ENCODE assay signal across 17 cellular contexts in the genomic region with DNA sequence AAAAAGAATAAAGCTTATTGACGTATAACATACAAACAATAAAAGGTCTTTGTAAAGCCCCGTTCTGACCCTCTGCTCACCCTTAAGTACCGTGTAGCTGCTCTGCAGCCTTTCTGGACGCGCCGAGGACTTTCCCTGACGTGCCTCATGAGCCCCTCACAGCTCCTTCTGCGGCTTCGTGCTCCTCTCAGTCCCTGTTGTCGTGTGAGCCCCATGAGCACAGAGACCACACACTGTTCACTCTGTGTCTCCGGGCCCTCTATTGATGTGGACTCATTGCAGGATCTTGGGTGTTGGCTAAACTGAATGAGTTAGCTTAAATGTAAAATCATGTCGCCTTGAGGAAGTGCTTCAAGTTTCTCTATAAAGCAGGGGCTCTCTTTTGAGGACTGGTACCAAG. TPM values are rescaled to one million over a fixed set of nuclear protein-coding genes. Genes with fewer than 3 reads are reported as not detected.
DNase-seq lines count a peak whose midpoint lies in the region; ATAC-seq lines count a peak whose summit lies in the region.
"Had no signal": no experiment of that assay in that cellular context is flagged by ENCODE, and none has a peak within 500 bp of the region (broad histone marks: within the 10 kb centered on the region; RNA-seq: fewer than 3 reads in every experiment).

No MANE protein-coding gene starts in this region.

- H3K27ac Mint-ChIP-seq in T-helper 1 cell treated with Interleukin-12 subunit alpha and Interleukin-12 subunit beta and Interleukin-4 antibody, amounts not matched to agents 30 μg/mL and 1 μg/mL, for 36 hours = peak overlapping the region; percentile 49
- H3K27ac Mint-ChIP-seq in stimulated activated naive CD8-positive, alpha-beta T cell treated with anti-CD3 and anti-CD28 coated beads, Interleukin-15, amount 100 ng/mL, for 72 hours = no peak overlapping the region

- peaks cover 60% of the 10 kb centered on the region for H3K36me3 Mint-ChIP-seq in T-helper 1 cell treated with Interleukin-12 subunit alpha and Interleukin-12 subunit beta and Interleukin-4 antibody, amounts not matched to agents 30 μg/mL and 1 μg/mL, for 36 hours (ENCODE audit: low read depth)

- H3K4me1 Mint-ChIP-seq in T-helper 1 cell treated with Interleukin-12 subunit alpha and Interleukin-12 subunit beta and Interleukin-4 antibody, amounts not matched to agents 30 μg/mL and 1 μg/mL, for 36 hours (ENCODE audit: low read depth) = peaks cover 18% of the 10 kb centered on the region
- peaks cover 10% of the 10 kb centered on the region for H3K4me1 Mint-ChIP-seq in stimulated activated naive CD8-positive, alpha-beta T cell treated with anti-CD3 and anti-CD28 coated beads, Interleukin-15, amount 100 ng/mL, for 72 hours

- H3K4me3 Mint-ChIP-seq in T-helper 1 cell treated with Interleukin-12 subunit alpha and Interleukin-12 subunit beta and Interleukin-4 antibody, amounts not matched to agents 30 μg/mL and 1 μg/mL, for 36 hours = peak overlapping the region; percentile 19
- H3K4me3 Mint-ChIP-seq in stimulated activated naive CD8-positive, alpha-beta T cell treated with anti-CD3 and anti-CD28 coated beads, Interleukin-15, amount 100 ng/mL, for 72 hours = no peak overlapping the region
- H3K4me3 Mint-ChIP-seq: CD8-positive, alpha-beta memory T cell had no signal

- peak; percentile 26 for ATAC-seq in stimulated activated naive CD8-positive, alpha-beta T cell treated with anti-CD3 and anti-CD28 coated beads, Interleukin-15, amount 100 ng/mL, for 72 hours
- no peak for ATAC-seq in stimulated activated naive CD8-positive, alpha-beta T cell treated with anti-CD3 and anti-CD28 coated beads, Interleukin-15, Interleukin-2, amounts not matched to agents 100 U/mL and 50 U/mL, for 24 hours
- ATAC-seq in left lobe of liver = no peak
- no peak for ATAC-seq in GM19328 (IDR thresholded peaks at IDR 0.05; ENCODE audit: unreplicated experiment)
- no peak for ATAC-seq in HG02938 (IDR thresholded peaks at IDR 0.05; ENCODE audit: unreplicated experiment)
- no peak for ATAC-seq in GM21723 (IDR thresholded peaks at IDR 0.05; ENCODE audit: unreplicated experiment)
- ATAC-seq: HepG2 had no signal

- no peaks in the 10 kb centered on the region for H3K27me3 Mint-ChIP-seq in T-helper 1 cell treated with Interleukin-12 subunit alpha and Interleukin-12 subunit beta and Interleukin-4 antibody, amounts not matched to agents 30 μg/mL and 1 μg/mL, for 36 hours (ENCODE audit: low read depth)
- H3K27me3 Mint-ChIP-seq in stimulated activated naive CD8-positive, alpha-beta T cell treated with anti-CD3 and anti-CD28 coated beads, Interleukin-15, amount 100 ng/mL, for 72 hours = no peaks in the 10 kb centered on the region
- H3K27me3 Mint-ChIP-seq: CD8-positive, alpha-beta memory T cell had no signal

- DNase-seq in T-helper 1 cell (no peak), left lobe of liver (ENCODE audit: low spot score) (peak; percentile 26)
- no peak for DNase-seq in stimulated activated naive CD8-positive, alpha-beta T cell treated with anti-CD3 and anti-CD28 coated beads, Interleukin-15, amount 100 ng/mL, for 72 hours
- DNase-seq in stimulated activated naive CD8-positive, alpha-beta T cell treated with anti-CD3 and anti-CD28 coated beads, Interleukin-15, Interleukin-2, amounts not matched to agents 100 U/mL and 50 U/mL, for 24 hours = no peak
- DNase-seq: CD8-positive, alpha-beta memory T cell; DMS53; EL; KBM-7; NCI-H1105; NCI-H510A; NCI-H748 treated with DMSO at 0.1 percent for 48 hours; NK-92 treated with Interleukin-12 subunit alpha and Interleukin-12 subunit beta, amount 100 ng/mL, for 24 hours had no signal

- no peaks in the 10 kb centered on the region for H3K9me3 Mint-ChIP-seq in T-helper 1 cell treated with Interleukin-12 subunit alpha and Interleukin-12 subunit beta and Interleukin-4 antibody, amounts not matched to agents 30 μg/mL and 1 μg/mL, for 36 hours
- H3K9me3 Mint-ChIP-seq in stimulated activated naive CD8-positive, alpha-beta T cell treated with anti-CD3 and anti-CD28 coated beads, Interleukin-15, amount 100 ng/mL, for 72 hours = no peaks in the 10 kb centered on the region
- H3K9me3 Mint-ChIP-seq: CD8-positive, alpha-beta memory T cell had no signal

RNA-seq across cellular contexts. Expression of a gene that starts 43.6 kb away (rescaled TPM):
- total RNA-seq in left lobe of liver = 6.3 TPM
- total RNA-seq: CD8-positive, alpha-beta memory T cell had no signal

RNA-seq across cellular contexts. Expression of a gene that starts 49.6 kb away (rescaled TPM):
- total RNA-seq in left lobe of liver = 16.3 TPM
